ENCODE assay signal across 23 cellular contexts in the genomic region with DNA sequence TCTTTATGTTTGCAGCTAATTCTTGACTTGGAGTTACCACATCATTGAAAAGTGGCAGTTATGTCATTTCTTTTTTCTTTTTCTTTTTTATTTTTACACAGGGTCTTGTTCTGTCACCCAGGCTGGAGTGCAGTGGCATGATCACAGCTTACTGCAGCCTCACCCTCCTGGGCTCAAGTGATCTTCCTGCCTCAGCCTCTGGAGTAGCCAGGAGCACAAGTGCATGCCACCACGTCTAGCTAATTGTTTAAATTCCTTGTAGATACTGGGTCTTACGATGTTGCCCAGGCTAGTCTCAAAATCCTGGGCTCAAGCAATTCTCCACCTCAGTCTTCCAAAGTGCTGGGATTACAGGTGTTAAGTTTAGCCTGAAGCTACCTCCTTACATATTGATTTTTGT. TPM values are rescaled to one million over a fixed set of nuclear protein-coding genes. Genes with fewer than 3 reads are reported as not detected.
DNase-seq lines count a peak whose midpoint lies in the region; ATAC-seq and TF ChIP-seq lines count a peak whose summit lies in the region.
"Had no signal": no experiment of that assay in that cellular context is flagged by ENCODE, and none has a peak within 500 bp of the region (broad histone marks: within the 10 kb centered on the region; RNA-seq: fewer than 3 reads in every experiment).

No MANE protein-coding gene starts in this region.

- POLR2A ChIA-PET in activated CD4-positive, alpha-beta T cell treated with anti-CD3 and anti-CD28 coated beads, Interleukin-2, amount 10 ng/mL, durations not matched to agents 7 days and 5 days (lab: Charles Lee): interaction anchor here (0.6 kb wide), 1 partner anchor 12 kb away, joined by 4 read pairs; no protein-coding TSS in a partner anchor
- POLR2A ChIA-PET in HEK293T (lab: Yijun Ruan, JAX): no interaction called here

- H3K4me1 Mint-ChIP-seq in activated CD4-positive, alpha-beta T cell treated with anti-CD3 and anti-CD28 coated beads, Interleukin-2, amount 10 ng/mL, durations not matched to agents 7 days and 5 days: no peaks in the 10 kb centered on the region
- H3K4me1 Mint-ChIP-seq in activated CD8-positive, alpha-beta memory T cell treated with anti-CD3 and anti-CD28 coated beads, Interleukin-2, amount 10 ng/mL, durations not matched to agents 7 days and 5 days: no peaks in the 10 kb centered on the region
- H3K4me1 Mint-ChIP-seq: CD14-positive monocyte; CD8-positive, alpha-beta memory T cell had no signal

- no peaks in the 10 kb centered on the region for H3K36me3 Mint-ChIP-seq in activated CD4-positive, alpha-beta T cell treated with anti-CD3 and anti-CD28 coated beads, Interleukin-2, amount 10 ng/mL, durations not matched to agents 7 days and 5 days (ENCODE audit: low read depth)
- H3K36me3 Mint-ChIP-seq in activated CD8-positive, alpha-beta memory T cell treated with anti-CD3 and anti-CD28 coated beads, Interleukin-2, amount 10 ng/mL, durations not matched to agents 7 days and 5 days: no peaks in the 10 kb centered on the region
- H3K36me3 Mint-ChIP-seq: CD14-positive monocyte; CD8-positive, alpha-beta memory T cell had no signal

- no peak overlapping the region for H3K4me3 Mint-ChIP-seq in activated CD4-positive, alpha-beta T cell treated with anti-CD3 and anti-CD28 coated beads, Interleukin-2, amount 10 ng/mL, durations not matched to agents 7 days and 5 days
- H3K4me3 Mint-ChIP-seq in activated CD8-positive, alpha-beta memory T cell treated with anti-CD3 and anti-CD28 coated beads, Interleukin-2, amount 10 ng/mL, durations not matched to agents 7 days and 5 days: no peak overlapping the region
- H3K4me3 Mint-ChIP-seq: CD14-positive monocyte; CD4-positive, alpha-beta T cell; CD8-positive, alpha-beta memory T cell had no signal

- no peaks in the 10 kb centered on the region for H3K4me1 ChIP-seq in left lung
- no peaks in the 10 kb centered on the region for H3K4me1 ChIP-seq in lung (ENCODE audit: control insufficient read depth in 2 of 2, insufficient read depth in 2 of 2, low read length in 2 of 2)
- H3K4me1 ChIP-seq in thyroid gland: peaks cover 3 to 7% of the 10 kb centered on the region in 2 donors
- H3K4me1 ChIP-seq: A549; BE2C; BLaER1 treated with 17β-estradiol and CSF1 and Interleukin-3, amounts not matched to agents 10 nM and 100 nM had no signal

- H3K27me3 ChIP-seq in left lung (no peaks in the 10 kb centered on the region), lung (ENCODE audit: control insufficient read depth, insufficient read depth) (no peaks in the 10 kb centered on the region), thyroid gland (no peaks in the 10 kb centered on the region)
- H3K27me3 ChIP-seq: BE2C; BLaER1 treated with 17β-estradiol and CSF1 and Interleukin-3, amounts not matched to agents 10 nM and 100 nM had no signal

- CTCF ChIA-PET in activated CD4-positive, alpha-beta T cell treated with anti-CD3 and anti-CD28 coated beads, Interleukin-2, amount 10 ng/mL, durations not matched to agents 7 days and 5 days (lab: Charles Lee): interaction anchor here (0.6 kb wide), 1 partner anchor 195 kb away, joined by 3 read pairs; no protein-coding TSS in a partner anchor
- CTCF ChIA-PET in HEK293T (lab: Yijun Ruan, JAX): no interaction called here
- CTCF ChIA-PET in activated CD8-positive, alpha-beta memory T cell treated with anti-CD3 and anti-CD28 coated beads, Interleukin-2, amount 10 ng/mL, durations not matched to agents 7 days and 5 days (lab: Charles Lee): no interaction called here

- H3K27me3 Mint-ChIP-seq in activated CD4-positive, alpha-beta T cell treated with anti-CD3 and anti-CD28 coated beads, Interleukin-2, amount 10 ng/mL, durations not matched to agents 7 days and 5 days: peaks cover 16% of the 10 kb centered on the region
- peaks cover 19% of the 10 kb centered on the region for H3K27me3 Mint-ChIP-seq in activated CD8-positive, alpha-beta memory T cell treated with anti-CD3 and anti-CD28 coated beads, Interleukin-2, amount 10 ng/mL, durations not matched to agents 7 days and 5 days

- H3K36me3 ChIP-seq in left lung (no peaks in the 10 kb centered on the region), lung (ENCODE audit: control insufficient read depth in 2 of 2, insufficient read depth in 2 of 2, low read length in 2 of 2) (no peaks in the 10 kb centered on the region), thyroid gland (no peaks in the 10 kb centered on the region)
- H3K36me3 ChIP-seq: BE2C; BLaER1 treated with 17β-estradiol and CSF1 and Interleukin-3, amounts not matched to agents 10 nM and 100 nM had no signal

- DNase-seq in left lung: peak in 1 of 2 donors; percentile 51
- peak; percentile 38 for DNase-seq in lung (ENCODE audit: low spot score)
- DNase-seq in thyroid gland: no peak
- no peak for DNase-seq in activated CD4-positive, alpha-beta T cell treated with anti-CD3 and anti-CD28 coated beads, Interleukin-2, amount 10 ng/mL, durations not matched to agents 7 days and 5 days
- no peak for DNase-seq in HEK293T (ENCODE audit: extremely low spot score)
- DNase-seq in activated CD8-positive, alpha-beta memory T cell treated with anti-CD3 and anti-CD28 coated beads, Interleukin-2, amount 10 ng/mL, durations not matched to agents 7 days and 5 days: no peak
- DNase-seq: 8988T; ACHN; AML-193; BE2C; CD4-positive, alpha-beta T cell; CD8-positive, alpha-beta memory T cell; DMS 273 treated with DMSO at 0.1 percent for 48 hours; DMS79; EL; GDM1; H7; HCEC 1CT had no signal

- peak; percentile 94 for ATAC-seq in left lung
- no peak for ATAC-seq in lung (ENCODE audit: insufficient read depth, low FRiP score)
- ATAC-seq in HG03342 (IDR thresholded peaks at IDR 0.05; ENCODE audit: unreplicated experiment): no peak
- no peak for ATAC-seq in activated CD8-positive, alpha-beta memory T cell treated with anti-CD3 and anti-CD28 coated beads, Interleukin-2, amount 10 ng/mL, durations not matched to agents 7 days and 5 days
- ATAC-seq: A549, GM12878 had no signal

- no peaks in the 10 kb centered on the region for H3K9me3 ChIP-seq in left lung
- peaks cover 0 to 3% of the 10 kb centered on the region in 2 donors for H3K9me3 ChIP-seq in lung (ENCODE audit: control insufficient read depth in 2 of 2, insufficient read depth in 1 of 2, low read length in 1 of 2)
- no peaks in the 10 kb centered on the region for H3K9me3 ChIP-seq in thyroid gland
- H3K9me3 ChIP-seq: A549, BE2C had no signal

- no peaks in the 10 kb centered on the region for H3K9me3 Mint-ChIP-seq in activated CD4-positive, alpha-beta T cell treated with anti-CD3 and anti-CD28 coated beads, Interleukin-2, amount 10 ng/mL, durations not matched to agents 7 days and 5 days
- no peaks in the 10 kb centered on the region for H3K9me3 Mint-ChIP-seq in activated CD8-positive, alpha-beta memory T cell treated with anti-CD3 and anti-CD28 coated beads, Interleukin-2, amount 10 ng/mL, durations not matched to agents 7 days and 5 days (ENCODE audit: low read depth)
- H3K9me3 Mint-ChIP-seq: CD4-positive, alpha-beta T cell had no signal

- TF ChIP-seq CTCF in left lung (IDR thresholded peaks at IDR 0.05): no peak
- no peak for TF ChIP-seq CTCF in lung (IDR thresholded peaks at IDR 0.05; ENCODE audit: control extremely low read depth, extremely low read depth)
- TF ChIP-seq CTCF in thyroid gland (IDR thresholded peaks at IDR 0.05): no peak

- H3K4me3 ChIP-seq in left lung (no peak overlapping the region), lung (no peak overlapping the region), thyroid gland (replicated peaks in 1 of 3) (no peak overlapping the region)
- H3K4me3 ChIP-seq: A549; BLaER1 treated with 17β-estradiol and CSF1 and Interleukin-3, amounts not matched to agents 10 nM and 100 nM; GM12878 had no signal

- peak overlapping the region; percentile 41 to 62 for H3K27ac ChIP-seq in left lung
- no peak overlapping the region for H3K27ac ChIP-seq in lung (ENCODE audit: low read depth in 1 of 2, low read length in 1 of 2)
- peak overlapping the region in 2 of 3 donors; percentile 24 to 37 for H3K27ac ChIP-seq in thyroid gland
- H3K27ac ChIP-seq: A549; BLaER1 treated with 17β-estradiol and CSF1 and Interleukin-3, amounts not matched to agents 10 nM and 100 nM had no signal

- H3K27ac Mint-ChIP-seq in activated CD4-positive, alpha-beta T cell treated with anti-CD3 and anti-CD28 coated beads, Interleukin-2, amount 10 ng/mL, durations not matched to agents 7 days and 5 days: no peak overlapping the region
- H3K27ac Mint-ChIP-seq in activated CD8-positive, alpha-beta memory T cell treated with anti-CD3 and anti-CD28 coated beads, Interleukin-2, amount 10 ng/mL, durations not matched to agents 7 days and 5 days: no peak overlapping the region
- H3K27ac Mint-ChIP-seq: CD4-positive, alpha-beta T cell; CD8-positive, alpha-beta memory T cell had no signal

- 64 to 81% methylated on average over 2 of the region's 2 CpGs for WGBS in lung, 2 donors
- WGBS in thyroid gland, 2 donors: 30 to 41% methylated on average over 2 of the region's 2 CpGs

- intact Hi-C loops in left lung (cut with DNase I): no loop called here
- intact Hi-C loops in thyroid gland (cut with DNase I): no loop called here

- no peak for TF ChIP-seq POLR2A in thyroid gland (IDR thresholded peaks at IDR 0.05)

TF ChIP-seq in HEK293T, 16 proteins besides CTCF, POLR2A, EP300 and RAD21 (continues in another document):
- TF ChIP-seq TARDBP (IDR thresholded peaks at IDR 0.05): no peak
- no peak for TF ChIP-seq FOXM1 (IDR thresholded peaks at IDR 0.05; ENCODE audit: borderline replicate concordance)
- no peak for TF ChIP-seq LEF1 (IDR thresholded peaks at IDR 0.05; ENCODE audit: borderline replicate concordance)
- no peak for TF ChIP-seq FOXK2 (IDR thresholded peaks at IDR 0.05)
- no peak for TF ChIP-seq HDGF (IDR thresholded peaks at IDR 0.05; ENCODE audit: borderline replicate concordance)
- no peak for TF ChIP-seq L3MBTL2 (conservative IDR thresholded peaks at IDR 0.05)
- no peak for TF ChIP-seq CTBP1 (IDR thresholded peaks at IDR 0.05; ENCODE audit: borderline replicate concordance)
- no peak for TF ChIP-seq FOXA1 (IDR thresholded peaks at IDR 0.05)
- no peak for TF ChIP-seq ELF4 (IDR thresholded peaks at IDR 0.05)
- no peak for TF ChIP-seq ZNF384 (IDR thresholded peaks at IDR 0.05)
- TF ChIP-seq SP1 (IDR thresholded peaks at IDR 0.05): no peak

RNA-seq across cellular contexts. Expression of a gene that starts 52.1 kb away (rescaled TPM):
- total RNA-seq in left lung (1 to 10 TPM; 2.0 to 2.6 TPM), lung (10 to 100 TPM in 1 of 2 donors, 1 to 10 TPM in 1; 1.6 to 11.4 TPM), thyroid gland (under 1 TPM in 3 of 4 donors, not detected in 1; 0.54 to 0.59 (median 0.56) TPM)
- polyA plus RNA-seq in lung: under 1 TPM; 0.10 to 0.35 TPM
- not detected for total RNA-seq in activated CD4-positive, alpha-beta T cell treated with anti-CD3 and anti-CD28 coated beads, Interleukin-2, amount 10 ng/mL, durations not matched to agents 7 days and 5 days
- total RNA-seq in activated CD8-positive, alpha-beta memory T cell treated with anti-CD3 and anti-CD28 coated beads, Interleukin-2, amount 10 ng/mL, durations not matched to agents 7 days and 5 days: not detected
- total RNA-seq: CD4-positive, alpha-beta T cell; CD8-positive, alpha-beta memory T cell; GM12878 had no signal
- polyA plus RNA-seq: CD14-positive monocyte; CD8-positive, alpha-beta memory T cell; GM12878 had no signal

Comparison
In these comparisons a context has a peak if more than half of its experiments do, and no peak if none do; other contexts are left out.
1. H3K27ac ChIP-seq: peak in left lung (2 of 2) and thyroid gland (2 of 3); none in lung (0 of 2).